ENCODE assay signal across 8 cellular contexts in genomic region chr10:69994262-69994661, GRCh38. TPM values are rescaled to one million over a fixed set of nuclear protein-coding genes. Genes with fewer than 3 reads are reported as not detected.
A peak's percentile ranks its signal among the peaks of the same experiment; 100 is the strongest.
DNase-seq lines count a peak whose midpoint lies in the region; TF ChIP-seq lines count a peak whose summit lies in the region.

No MANE protein-coding gene starts in this region.

- H2AFZ ChIP-seq in mesenchymal stem cell (ENCODE audit: low read depth, low read length) (no peak overlapping the region), neuronal stem cell (ENCODE audit: low read length) (no peak overlapping the region)

- H3K27ac ChIP-seq in mesenchymal stem cell (ENCODE audit: low read length, poor library complexity, severe bottlenecking) (no peak overlapping the region), neuronal stem cell (replicated peaks; ENCODE audit: low read length) (no peak overlapping the region)

- H2BK15ac ChIP-seq in mesenchymal stem cell (ENCODE audit: low read depth, poor library complexity, severe bottlenecking) (no peak overlapping the region), neuronal stem cell (ENCODE audit: low read length) (no peak overlapping the region)

- no peak overlapping the region for H4K91ac ChIP-seq in mesenchymal stem cell (ENCODE audit: low read length)
- no peak overlapping the region for H4K91ac ChIP-seq in neuronal stem cell (ENCODE audit: low read depth, low read length, poor library complexity)

- no peaks in the 10 kb centered on the region for H3K79me1 ChIP-seq in mesenchymal stem cell (replicated peaks; ENCODE audit: low read length, poor library complexity, severe bottlenecking)
- no peaks in the 10 kb centered on the region for H3K79me1 ChIP-seq in neuronal stem cell (ENCODE audit: low read depth, low read length)

- no peak overlapping the region for H3K4me2 ChIP-seq in mesenchymal stem cell (ENCODE audit: low read length, poor library complexity, severe bottlenecking)
- no peak overlapping the region for H3K4me2 ChIP-seq in neuronal stem cell (ENCODE audit: insufficient read depth, low read length, poor library complexity, severe bottlenecking)

- H3K18ac ChIP-seq in mesenchymal stem cell (ENCODE audit: low read depth in 1 of 2, low read length in 2 of 2) (no peak overlapping the region), neuronal stem cell (ENCODE audit: low read length) (no peak overlapping the region)

- H3K4me1 ChIP-seq in mesenchymal stem cell (ENCODE audit: control insufficient read depth, insufficient read depth, low read depth, low read length) (no peaks in the 10 kb centered on the region), neuronal stem cell (ENCODE audit: control insufficient read depth in 2 of 2, insufficient read depth in 1 of 2, low read depth in 1 of 2, low read length in 2 of 2) (no peaks in the 10 kb centered on the region)

- no peak overlapping the region for H3K4me3 Mint-ChIP-seq in type B pancreatic cell

- no peak overlapping the region for H2BK120ac ChIP-seq in mesenchymal stem cell (ENCODE audit: low read depth, low read length)
- H2BK120ac ChIP-seq in neuronal stem cell (ENCODE audit: low read depth, low read length): no peak overlapping the region

- no peaks in the 10 kb centered on the region for H3K36me3 Mint-ChIP-seq in type B pancreatic cell

- TF ChIP-seq CTCF in cardiac fibroblast (IDR thresholded peaks at IDR 0.05; ENCODE audit: low read depth, low read length) (no peak), type B pancreatic cell (conservative IDR thresholded peaks at IDR 0.05) (no peak)

- H3K9ac ChIP-seq in mesenchymal stem cell (ENCODE audit: low read length) (no peak overlapping the region), neuronal stem cell (ENCODE audit: low read depth, low read length, poor library complexity) (no peak overlapping the region)

- H3K27me3 ChIP-seq in mesenchymal stem cell (ENCODE audit: control insufficient read depth in 1 of 2, insufficient read depth in 1 of 2, low read length in 2 of 2) (peaks cover 22 to 30% of the 10 kb centered on the region in 2 experiments), neuronal stem cell (ENCODE audit: control insufficient read depth in 3 of 3, insufficient read depth in 3 of 3, low read depth in 1 of 3, low read length in 3 of 3) (peaks cover 0 to 6% (median 0%) of the 10 kb centered on the region in 3 experiments)

- H3K4me3 ChIP-seq in cardiac fibroblast (replicated peaks in 1 of 2; ENCODE audit: low read depth in 2 of 2, low read length in 2 of 2) (no peak overlapping the region), mesenchymal stem cell (ENCODE audit: insufficient read depth in 1 of 2, low read depth in 1 of 2, low read length in 2 of 2) (no peak overlapping the region), neuronal stem cell (ENCODE audit: low read length in 2 of 2) (no peak overlapping the region)

- no peaks in the 10 kb centered on the region for H3K4me1 Mint-ChIP-seq in type B pancreatic cell (ENCODE audit: unreplicated experiment)

- 79% methylated on average over 1 of the region's 2 CpGs for whole genome bisulfite sequencing in mesenchymal stem cell
- no CpG with 5 or more reads among the region's 2 CpGs for WGBS in neuronal stem cell (ENCODE audit: extremely low coverage in 2 of 2, insufficient read length in 2 of 2, insufficient replicate concordance in 1 of 2), 2 donors

- H3K9me3 ChIP-seq in mesenchymal stem cell (ENCODE audit: control insufficient read depth, low read length): no peaks in the 10 kb centered on the region
- H3K9me3 ChIP-seq in neuronal stem cell (replicated peaks in 1 of 2; ENCODE audit: control insufficient read depth in 2 of 2, insufficient read depth in 1 of 2, low read depth in 1 of 2, low read length in 2 of 2): peaks cover 0 to 2% of the 10 kb centered on the region in 2 donors

- no peak overlapping the region for H3K4ac ChIP-seq in mesenchymal stem cell (ENCODE audit: low read depth in 1 of 2, low read length in 2 of 2)
- H3K4ac ChIP-seq in neuronal stem cell (ENCODE audit: low read length): no peak overlapping the region

- DNase-seq in NCI-H748 (lab: John Stamatoyannopoulos, UW; ENCODE audit: unreplicated experiment) (peak; percentile 27), NCI-H748 treated with DMSO at 0.1 percent for 48 hours (lab: John Stamatoyannopoulos, UW) (no peak), NCI-H2227 treated with DMSO at 0.1 percent for 48 hours (lab: John Stamatoyannopoulos, UW) (peak; percentile 5), cardiac fibroblast (ENCODE audit: low read depth in 2 of 2) (peak; percentile 58 to 75), mesenchymal stem cell (peak; percentile 61), GF-D8 (lab: John Stamatoyannopoulos, UW) (no peak), neuronal stem cell (ENCODE audit: low spot score) (no peak), type B pancreatic cell (ENCODE audit: extremely low spot score, unreplicated experiment) (no peak)

- H3K36me3 ChIP-seq in mesenchymal stem cell (ENCODE audit: control insufficient read depth in 1 of 2, insufficient read depth in 2 of 2, low read depth in 1 of 2, low read length in 2 of 2): no peaks in the 10 kb centered on the region
- H3K36me3 ChIP-seq in neuronal stem cell (replicated peaks in 1 of 2; ENCODE audit: control insufficient read depth in 2 of 2, insufficient read depth in 2 of 2, low read length in 2 of 2): no peaks in the 10 kb centered on the region

- H4K8ac ChIP-seq in mesenchymal stem cell (ENCODE audit: low read length): no peak overlapping the region
- H4K8ac ChIP-seq in neuronal stem cell (ENCODE audit: low read depth, low read length): no peak overlapping the region

- H3K23ac ChIP-seq in mesenchymal stem cell (ENCODE audit: low read length in 2 of 2) (no peak overlapping the region), neuronal stem cell (ENCODE audit: low read depth, low read length, poor library complexity) (no peak overlapping the region)

- no peaks in the 10 kb centered on the region for H3K9me3 Mint-ChIP-seq in type B pancreatic cell

- no peak overlapping the region for H2BK12ac ChIP-seq in mesenchymal stem cell (ENCODE audit: low read length in 2 of 2)
- H2BK12ac ChIP-seq in neuronal stem cell (ENCODE audit: low read length): no peak overlapping the region

- H3K27me3 Mint-ChIP-seq in type B pancreatic cell: peaks cover 3% of the 10 kb centered on the region

- H3K14ac ChIP-seq in mesenchymal stem cell (ENCODE audit: low read length in 2 of 2): no peak overlapping the region
- no peak overlapping the region for H3K14ac ChIP-seq in neuronal stem cell (ENCODE audit: low read length)

- no peak overlapping the region for H2AK5ac ChIP-seq in mesenchymal stem cell (ENCODE audit: low read length, severe bottlenecking)
- H2AK5ac ChIP-seq in neuronal stem cell (ENCODE audit: low read depth, low read length): no peak overlapping the region

- H3K27ac Mint-ChIP-seq in type B pancreatic cell: no peak overlapping the region

- H2BK5ac ChIP-seq in mesenchymal stem cell (ENCODE audit: low read depth, low read length, poor library complexity, severe bottlenecking) (no peak overlapping the region), neuronal stem cell (ENCODE audit: low read length) (no peak overlapping the region)

RNA-seq across cellular contexts. Expression of gene MACROH2A2, which starts 58.4 kb away (rescaled TPM):
- polyA plus RNA-seq in mesenchymal stem cell (2013, experiment 1 of 2): 11.7 TPM
- polyA plus RNA-seq in mesenchymal stem cell (2013, experiment 2 of 2): 10.3 TPM
- polyA plus RNA-seq in neuronal stem cell (2013, experiment 1 of 2): 208 TPM
- polyA plus RNA-seq in neuronal stem cell (2013, experiment 2 of 2): 208 TPM
- total RNA-seq in type B pancreatic cell (ENCODE audit: low replicate concordance): 55.0 and 117 TPM in 2 replicates

Comparison
In these comparisons a context has a peak if more than half of its experiments do, and no peak if none do; other contexts are left out.
1. DNase-seq: peak in NCI-H748 (single experiment), NCI-H2227 treated with DMSO at 0.1 percent for 48 hours (single experiment), cardiac fibroblast (2 of 2) and mesenchymal stem cell (single experiment); none in NCI-H748 treated with DMSO at 0.1 percent for 48 hours (single experiment), GF-D8 (single experiment), neuronal stem cell (single experiment) and type B pancreatic cell (single experiment).